In genomic region chr16:11271610-11272009, GRCh38 we compare ENCODE assay signal across 34 cellular contexts. TPM values are rescaled to one million over a fixed set of nuclear protein-coding genes. Genes with fewer than 3 reads are reported as not detected.
"Had no signal": no experiment of that assay in that cellular context is flagged by ENCODE, and none has a peak within 500 bp of the region (broad histone marks: within the 10 kb centered on the region; RNA-seq: fewer than 3 reads in every experiment).

No MANE protein-coding gene starts in this region.

- H3K27ac ChIP-seq: coronary artery, epithelial cell of prostate, esophagus squamous epithelium, gastrocnemius medialis, heart right ventricle, left ventricle myocardium inferior, lower lobe of right lung had no signal

- H3K9me3 ChIP-seq: esophagus squamous epithelium, gastrocnemius medialis, heart right ventricle, left ventricle myocardium inferior, lower lobe of right lung, mucosa of descending colon had no signal

- H3K4me3 ChIP-seq: coronary artery, esophagus squamous epithelium, gastrocnemius medialis, heart right ventricle, left ventricle myocardium inferior, lower lobe of right lung, mucosa of descending colon had no signal

- H3K36me3 Mint-ChIP-seq: mesothelial cell of epicardium had no signal

- H3K4me1 ChIP-seq: gastrocnemius medialis, heart right ventricle, left ventricle myocardium inferior, lower lobe of right lung had no signal

- H3K4me1 Mint-ChIP-seq: endodermal cell had no signal

- H3K4me3 Mint-ChIP-seq: effector memory CD8-positive, alpha-beta T cell; endodermal cell; mesothelial cell of epicardium had no signal

- FAIRE-seq: colon, endometrium, islet of Langerhans, keratinocyte had no signal

- H3K9me3 Mint-ChIP-seq: effector memory CD8-positive, alpha-beta T cell; endodermal cell; mesothelial cell of epicardium had no signal

- H3K36me3 ChIP-seq: esophagus squamous epithelium, gastrocnemius medialis, heart right ventricle, left ventricle myocardium inferior, lower lobe of right lung had no signal

- H3K27me3 ChIP-seq: gastrocnemius medialis had no signal

- H3K27ac Mint-ChIP-seq: effector memory CD8-positive, alpha-beta T cell; endodermal cell; mesothelial cell of epicardium had no signal

- ATAC-seq: effector memory CD8-positive, alpha-beta T cell; gastrocnemius medialis; heart right ventricle; left cardiac atrium; left lobe of liver; mucosa of descending colon had no signal

- DNase-seq: effector CD8-positive, alpha-beta T cell; effector memory CD8-positive, alpha-beta T cell; endodermal cell; erythroblast; esophagus squamous epithelium; foreskin fibroblast; foreskin melanocyte; gastrocnemius medialis; glutamatergic neuron; head of caudate nucleus; heart right ventricle; hippocampal formation; left cardiac atrium; left ventricle myocardium inferior; lower lobe of right lung; mesenchymal stem cell had no signal

RNA-seq across cellular contexts. Expression of gene PRM3, which starts 1.8 kb away (rescaled TPM):
- total RNA-seq: cerebellum, dermis microvascular lymphatic vessel endothelial cell, endodermal cell, esophagus mucosa, esophagus squamous epithelium, gastrocnemius medialis, glomerular endothelial cell, heart right ventricle, kidney epithelial cell, left cardiac atrium, left lobe of liver, left ventricle myocardium inferior, lower leg skin, lower lobe of right lung, lung microvascular endothelial cell, mesenteric fat pad, mesothelial cell of epicardium, mucosa of descending colon, myocyte had no signal
- polyA plus RNA-seq: heart right ventricle, keratinocyte had no signal

RNA-seq across cellular contexts. Expression of gene TNP2, which starts 2.5 kb away (rescaled TPM):
- total RNA-seq: cerebellum, dermis microvascular lymphatic vessel endothelial cell, endodermal cell, esophagus mucosa, esophagus squamous epithelium, gastrocnemius medialis, glomerular endothelial cell, heart right ventricle, kidney epithelial cell, left cardiac atrium, left lobe of liver, left ventricle myocardium inferior, lower leg skin, lower lobe of right lung, lung microvascular endothelial cell, mesenteric fat pad, mesothelial cell of epicardium, mucosa of descending colon, myocyte had no signal
- polyA plus RNA-seq: heart right ventricle, keratinocyte had no signal

RNA-seq across cellular contexts. Expression of gene PRM2, which starts 4.7 kb away (rescaled TPM):
- total RNA-seq: cerebellum, dermis microvascular lymphatic vessel endothelial cell, endodermal cell, esophagus mucosa, esophagus squamous epithelium, gastrocnemius medialis, glomerular endothelial cell, heart right ventricle, kidney epithelial cell, left cardiac atrium, left lobe of liver, left ventricle myocardium inferior, lower lobe of right lung, lung microvascular endothelial cell, mesenteric fat pad, mesothelial cell of epicardium, mucosa of descending colon, myocyte had no signal
- polyA plus RNA-seq: heart right ventricle, keratinocyte had no signal

RNA-seq across cellular contexts. Expression of gene PRM1, which starts 9.5 kb away (rescaled TPM):
- total RNA-seq: cerebellum, dermis microvascular lymphatic vessel endothelial cell, endodermal cell, esophagus mucosa, esophagus squamous epithelium, gastrocnemius medialis, glomerular endothelial cell, heart right ventricle, kidney epithelial cell, left cardiac atrium, left lobe of liver, left ventricle myocardium inferior, lower leg skin, lower lobe of right lung, lung microvascular endothelial cell, mesenteric fat pad, mesothelial cell of epicardium, mucosa of descending colon, myocyte had no signal
- polyA plus RNA-seq: heart right ventricle, keratinocyte had no signal
